ENCODE assay signal across 21 cellular contexts in the genomic region with DNA sequence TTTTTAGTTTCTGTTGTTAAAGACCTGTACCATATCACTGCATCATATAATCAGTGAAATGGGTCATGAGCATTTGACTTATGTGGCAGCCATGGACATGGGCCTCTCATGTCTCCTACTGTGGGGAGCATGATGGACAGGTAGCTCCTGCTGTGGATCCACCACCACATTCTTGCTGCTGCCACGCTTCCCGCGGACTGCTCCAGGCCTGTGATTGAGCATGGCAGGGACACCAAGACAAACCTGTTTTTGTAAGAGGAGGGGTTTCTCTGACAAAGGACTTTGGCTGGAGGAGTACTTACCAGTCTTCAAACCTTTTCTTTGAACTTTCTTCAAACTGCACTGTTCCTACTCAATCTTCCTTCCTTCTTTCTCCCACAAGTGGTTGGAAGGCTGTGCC. TPM values are rescaled to one million over a fixed set of nuclear protein-coding genes. Genes with fewer than 3 reads are reported as not detected.
"Had no signal": no experiment of that assay in that cellular context is flagged by ENCODE, and none has a peak within 500 bp of the region (broad histone marks: within the 10 kb centered on the region; RNA-seq: fewer than 3 reads in every experiment).

No MANE protein-coding gene starts in this region.

- H3K4me3 Mint-ChIP-seq: nephron; stimulated activated memory B cell treated with anti-CD40 and anti-IgM and Interleukin-4, amounts not matched to agents 10 μg/mL and 1 μg/mL and 100 μg/mL, for 72 hours; stimulated activated naive CD8-positive, alpha-beta T cell treated with anti-CD3 and anti-CD28 coated beads, Interleukin-15, Interleukin-2, amounts not matched to agents 100 ng/mL and 50 ng/mL, for 24 hours had no signal

- H3K4me3 ChIP-seq: colonic mucosa, psoas muscle, right lobe of liver, tibial artery had no signal

- H3K36me3 Mint-ChIP-seq: stimulated activated memory B cell treated with anti-CD40 and anti-IgM and Interleukin-4, amounts not matched to agents 10 μg/mL and 1 μg/mL and 100 μg/mL, for 72 hours had no signal

- H3K9me3 Mint-ChIP-seq: nephron; stimulated activated memory B cell treated with anti-CD40 and anti-IgM and Interleukin-4, amounts not matched to agents 10 μg/mL and 1 μg/mL and 100 μg/mL, for 72 hours; stimulated activated naive CD8-positive, alpha-beta T cell treated with anti-CD3 and anti-CD28 coated beads, Interleukin-15, Interleukin-2, amounts not matched to agents 100 ng/mL and 50 ng/mL, for 24 hours had no signal

- H3K4me1 ChIP-seq: colonic mucosa, psoas muscle, right lobe of liver, tibial artery had no signal

- H3K27me3 ChIP-seq: colonic mucosa, right lobe of liver, tibial artery had no signal

- H3K36me3 ChIP-seq: colonic mucosa, right lobe of liver, tibial artery had no signal

- H3K4me1 Mint-ChIP-seq: nephron; stimulated activated memory B cell treated with anti-CD40 and anti-IgM and Interleukin-4, amounts not matched to agents 10 μg/mL and 1 μg/mL and 100 μg/mL, for 72 hours had no signal

- H3K27ac ChIP-seq: colonic mucosa, psoas muscle, right lobe of liver, tibial artery had no signal

- H3K27ac Mint-ChIP-seq: stimulated activated memory B cell treated with anti-CD40 and anti-IgM and Interleukin-4, amounts not matched to agents 10 μg/mL and 1 μg/mL and 100 μg/mL, for 72 hours; stimulated activated naive CD8-positive, alpha-beta T cell treated with anti-CD3 and anti-CD28 coated beads, Interleukin-15, Interleukin-2, amounts not matched to agents 100 ng/mL and 50 ng/mL, for 24 hours had no signal

- DNase-seq: colonic mucosa; effector CD4-positive, alpha-beta T cell; foreskin melanocyte; head of caudate nucleus; hippocampal formation; mammary epithelial cell; psoas muscle; retina; right lobe of liver; stimulated activated CD4-positive, alpha-beta T cell treated with anti-CD3 and anti-CD28 coated beads, Interleukin-15, amount 100 ng/mL, for 24 hours; stimulated activated CD4-positive, alpha-beta T cell treated with anti-CD3 and anti-CD28 coated beads, Interleukin-1b, Interleukin-23, amount 100 ng/mL, for 48 hours; stimulated activated CD4-positive, alpha-beta T cell treated with anti-CD3 and anti-CD28 coated beads, Interleukin-4, amount 100 ng/mL, for 24 hours; tibial artery had no signal

- H3K9me3 ChIP-seq: colonic mucosa, psoas muscle, right lobe of liver, tibial artery had no signal

RNA-seq across cellular contexts. Expression of gene P2RY14, which starts 17.9 kb away (rescaled TPM):
- total RNA-seq: dermis microvascular lymphatic vessel endothelial cell, left lobe of liver, mammary epithelial cell, osteoblast had no signal
- polyA plus RNA-seq: mammary epithelial cell had no signal

RNA-seq across cellular contexts. Expression of gene GPR87, which starts 20.4 kb away (rescaled TPM):
- total RNA-seq: cerebellum, colonic mucosa, left lobe of liver, osteoblast, psoas muscle, right lobe of liver, temporal lobe had no signal
- polyA plus RNA-seq: psoas muscle had no signal

RNA-seq across cellular contexts. Expression of gene P2RY13, which starts 33.1 kb away (rescaled TPM):
- total RNA-seq: dermis microvascular lymphatic vessel endothelial cell, mammary epithelial cell, osteoblast had no signal
- polyA plus RNA-seq: mammary epithelial cell had no signal
